Comparison of ENCODE assay signal across 14 cellular contexts in genomic region chr19:7059977-7060376, GRCh38. TPM values are rescaled to one million over a fixed set of nuclear protein-coding genes. Genes with fewer than 3 reads are reported as not detected.
"Had no signal": no experiment of that assay in that cellular context is flagged by ENCODE, and none has a peak within 500 bp of the region (broad histone marks: within the 10 kb centered on the region; RNA-seq: fewer than 3 reads in every experiment).

No MANE protein-coding gene starts in this region.

RNA-seq across cellular contexts. Expression of gene MBD3L3, which starts 1.5 kb away (rescaled TPM):
- total RNA-seq: activated CD4-positive, alpha-beta memory T cell treated with anti-CD3 and anti-CD28 coated beads for 36 hours; activated CD4-positive, alpha-beta T cell treated with anti-CD3 and anti-CD28 coated beads for 36 hours; activated CD8-positive, alpha-beta memory T cell treated with anti-CD3 and anti-CD28 coated beads, Interleukin-2, amount 10 ng/mL, durations not matched to agents 7 days and 5 days; activated CD8-positive, alpha-beta T cell treated with anti-CD3 and anti-CD28 coated beads for 36 hours; activated naive CD4-positive, alpha-beta T cell treated with anti-CD3 and anti-CD28 coated beads for 36 hours; activated naive CD4-positive, alpha-beta T cell treated with anti-CD3 and anti-CD28 coated beads, Interleukin-2, amount 50 U/mL, for 72 hours; activated naive CD8-positive, alpha-beta T cell treated with anti-CD3 and anti-CD28 coated beads for 36 hours; ascending aorta; bronchial epithelial cell; cardiac muscle cell; chondrocyte; T-helper 2 cell treated with Interferon-gamma antibody and Interleukin-4, amounts not matched to agents 100 ng/mL and 5 ng/mL, for 36 hours; WTC11 had no signal
- polyA plus RNA-seq: adipose tissue, cardiac muscle cell had no signal

RNA-seq across cellular contexts. Expression of gene MBD3L2, which starts 10.9 kb away (rescaled TPM):
- total RNA-seq: activated CD4-positive, alpha-beta memory T cell treated with anti-CD3 and anti-CD28 coated beads for 36 hours; activated CD4-positive, alpha-beta T cell treated with anti-CD3 and anti-CD28 coated beads for 36 hours; activated CD8-positive, alpha-beta memory T cell treated with anti-CD3 and anti-CD28 coated beads, Interleukin-2, amount 10 ng/mL, durations not matched to agents 7 days and 5 days; activated CD8-positive, alpha-beta T cell treated with anti-CD3 and anti-CD28 coated beads for 36 hours; activated naive CD4-positive, alpha-beta T cell treated with anti-CD3 and anti-CD28 coated beads for 36 hours; activated naive CD4-positive, alpha-beta T cell treated with anti-CD3 and anti-CD28 coated beads, Interleukin-2, amount 50 U/mL, for 72 hours; activated naive CD8-positive, alpha-beta T cell treated with anti-CD3 and anti-CD28 coated beads for 36 hours; ascending aorta; bronchial epithelial cell; cardiac muscle cell; chondrocyte; T-helper 2 cell treated with Interferon-gamma antibody and Interleukin-4, amounts not matched to agents 100 ng/mL and 5 ng/mL, for 36 hours; WTC11 had no signal
- polyA plus RNA-seq: adipose tissue, cardiac muscle cell had no signal

RNA-seq across cellular contexts. Expression of gene MBD3L4, which starts 20.0 kb away (rescaled TPM):
- total RNA-seq: activated CD4-positive, alpha-beta memory T cell treated with anti-CD3 and anti-CD28 coated beads for 36 hours; activated CD4-positive, alpha-beta T cell treated with anti-CD3 and anti-CD28 coated beads for 36 hours; activated CD8-positive, alpha-beta memory T cell treated with anti-CD3 and anti-CD28 coated beads, Interleukin-2, amount 10 ng/mL, durations not matched to agents 7 days and 5 days; activated CD8-positive, alpha-beta T cell treated with anti-CD3 and anti-CD28 coated beads for 36 hours; activated naive CD4-positive, alpha-beta T cell treated with anti-CD3 and anti-CD28 coated beads for 36 hours; activated naive CD4-positive, alpha-beta T cell treated with anti-CD3 and anti-CD28 coated beads, Interleukin-2, amount 50 U/mL, for 72 hours; activated naive CD8-positive, alpha-beta T cell treated with anti-CD3 and anti-CD28 coated beads for 36 hours; ascending aorta; bronchial epithelial cell; cardiac muscle cell; chondrocyte; T-helper 2 cell treated with Interferon-gamma antibody and Interleukin-4, amounts not matched to agents 100 ng/mL and 5 ng/mL, for 36 hours; WTC11 had no signal
- polyA plus RNA-seq: adipose tissue, cardiac muscle cell had no signal

RNA-seq across cellular contexts. Expression of gene MBD3L5, which starts 29.6 kb away (rescaled TPM):
- total RNA-seq: activated CD4-positive, alpha-beta memory T cell treated with anti-CD3 and anti-CD28 coated beads for 36 hours; activated CD4-positive, alpha-beta T cell treated with anti-CD3 and anti-CD28 coated beads for 36 hours; activated CD8-positive, alpha-beta memory T cell treated with anti-CD3 and anti-CD28 coated beads, Interleukin-2, amount 10 ng/mL, durations not matched to agents 7 days and 5 days; activated CD8-positive, alpha-beta T cell treated with anti-CD3 and anti-CD28 coated beads for 36 hours; activated naive CD4-positive, alpha-beta T cell treated with anti-CD3 and anti-CD28 coated beads for 36 hours; activated naive CD4-positive, alpha-beta T cell treated with anti-CD3 and anti-CD28 coated beads, Interleukin-2, amount 50 U/mL, for 72 hours; activated naive CD8-positive, alpha-beta T cell treated with anti-CD3 and anti-CD28 coated beads for 36 hours; ascending aorta; bronchial epithelial cell; cardiac muscle cell; chondrocyte; T-helper 2 cell treated with Interferon-gamma antibody and Interleukin-4, amounts not matched to agents 100 ng/mL and 5 ng/mL, for 36 hours; WTC11 had no signal
- polyA plus RNA-seq: adipose tissue, cardiac muscle cell had no signal
